ENCODE assay signal across 11 cellular contexts in genomic region chr22:27372969-27373670, GRCh38.
DNase-seq lines count a peak whose midpoint lies in the region; ATAC-seq and TF ChIP-seq lines count a peak whose summit lies in the region.
"Had no signal": no experiment of that assay in that cellular context is flagged by ENCODE, and none has a peak within 500 bp of the region (broad histone marks: within the 10 kb centered on the region; RNA-seq: fewer than 3 reads in every experiment).

No MANE protein-coding gene starts in this region.

- no peak for ATAC-seq in GM19455 (IDR thresholded peaks at IDR 0.05; ENCODE audit: unreplicated experiment)
- ATAC-seq in HG03097 (IDR thresholded peaks at IDR 0.05; ENCODE audit: low FRiP score, unreplicated experiment): no peak
- no peak for ATAC-seq in GM18511 (IDR thresholded peaks at IDR 0.05; ENCODE audit: unreplicated experiment)
- ATAC-seq: psoas muscle had no signal

- intact Hi-C loops in OCI-LY7 (cut with micrococcal nuclease; ENCODE audit: unreplicated experiment) (loop anchor here (10.0 kb wide), 1 partner anchor 698 kb away; no protein-coding TSS in a partner anchor), sigmoid colon (cut with DNase I) (no loop called here)

- POLR2A ChIA-PET in OCI-LY7 (lab: Charles Lee): interaction anchor here (0.6 to 1.4 kb wide), 2 partner anchors 16 to 849 kb away, joined by 3 read pairs; no protein-coding TSS in a partner anchor

- no peak for TF ChIP-seq EP300 in sigmoid colon (IDR thresholded peaks at IDR 0.05)

- H3K9me2 ChIP-seq in OCI-LY7 (ENCODE audit: insufficient read depth, low read length): no peaks in the 10 kb centered on the region
- no peaks in the 10 kb centered on the region for H3K9me2 ChIP-seq in hepatocyte (replicated peaks; ENCODE audit: insufficient read depth)

- H3K4me1 ChIP-seq in OCI-LY7 (ENCODE audit: insufficient read depth, low read length, poor library complexity, severe bottlenecking) (peaks cover 60% of the 10 kb centered on the region), hepatocyte (ENCODE audit: insufficient read depth) (no peaks in the 10 kb centered on the region), rectal smooth muscle tissue (ENCODE audit: control insufficient read depth, insufficient read depth, low read length) (no peaks in the 10 kb centered on the region), sigmoid colon (no peaks in the 10 kb centered on the region)
- H3K4me1 ChIP-seq: psoas muscle had no signal

- TF ChIP-seq POLR2A in sigmoid colon (IDR thresholded peaks at IDR 0.05): no peak

- DNase-seq in HT-29 (ENCODE audit: low spot score) (peak; percentile 75), OCI-LY7 (ENCODE audit: low spot score) (peak; percentile 80), hepatocyte (ENCODE audit: low spot score) (peak; percentile 91), sigmoid colon (no peak)
- DNase-seq: activated CD4-positive, alpha-beta memory T cell treated with anti-CD3 and anti-CD28 coated beads for 36 hours; NCI-H1092 treated with DMSO at 0.1 percent for 48 hours; psoas muscle had no signal

- H3K27ac ChIP-seq in OCI-LY7 (ENCODE audit: low read depth, low read length, poor library complexity, severe bottlenecking) (peak overlapping the region; percentile 49), hepatocyte (no peak overlapping the region), rectal smooth muscle tissue (ENCODE audit: low read depth, low read length) (no peak overlapping the region), sigmoid colon (no peak overlapping the region)
- H3K27ac ChIP-seq: psoas muscle had no signal

- 34% methylated on average over 10 of the region's 10 CpGs for WGBS in hepatocyte (ENCODE audit: low lambda C conversion rate, missing lambda C conversion rate)
- 32 to 64% methylated on average over 10 of the region's 10 CpGs for WGBS in sigmoid colon, 2 donors

- H3K36me3 ChIP-seq in OCI-LY7 (ENCODE audit: insufficient read depth, low read length): no peaks in the 10 kb centered on the region; the same call in 1 of the 2 replicates
- no peaks in the 10 kb centered on the region for H3K36me3 ChIP-seq in hepatocyte (replicated peaks; ENCODE audit: insufficient read depth, low read depth)
- H3K36me3 ChIP-seq in rectal smooth muscle tissue (ENCODE audit: control insufficient read depth, insufficient read depth, low read length): no peaks in the 10 kb centered on the region
- no peaks in the 10 kb centered on the region for H3K36me3 ChIP-seq in sigmoid colon

- H3K4me2 ChIP-seq in OCI-LY7 (ENCODE audit: low read length) (peak overlapping the region; percentile 69), hepatocyte (peak overlapping the region; percentile 63)

- H3K79me2 ChIP-seq in OCI-LY7 (ENCODE audit: insufficient read depth, low read depth, low read length): no peaks in the 10 kb centered on the region
- H3K79me2 ChIP-seq in hepatocyte: no peaks in the 10 kb centered on the region

- H4K20me1 ChIP-seq in OCI-LY7 (ENCODE audit: insufficient read depth, low read length): no peaks in the 10 kb centered on the region
- H4K20me1 ChIP-seq in hepatocyte (ENCODE audit: insufficient read depth, poor library complexity, severe bottlenecking): no peaks in the 10 kb centered on the region

- TF ChIP-seq CTCF in OCI-LY7 (conservative IDR thresholded peaks at IDR 0.05; ENCODE audit: low read length) (no peak), hepatocyte (IDR thresholded peaks at IDR 0.05; ENCODE audit: poor library complexity) (no peak), sigmoid colon (IDR thresholded peaks at IDR 0.05) (no peak)

- CTCF ChIA-PET in OCI-LY7 (lab: Charles Lee; ENCODE audit: unreplicated experiment): no interaction called here

- peak overlapping the region; percentile 69; the same call in 1 of the 2 replicates for H2AFZ ChIP-seq in OCI-LY7 (ENCODE audit: low read length)
- peak overlapping the region; percentile 59 for H2AFZ ChIP-seq in hepatocyte

- no peak overlapping the region for H3K9ac ChIP-seq in rectal smooth muscle tissue (ENCODE audit: low read length)

- BruUV-seq in OCI-LY7 (replicated peaks; lab: Mats Ljungman, UMichigan): no TSS peak

- H3K27me3 ChIP-seq in hepatocyte (no peaks in the 10 kb centered on the region), rectal smooth muscle tissue (ENCODE audit: control insufficient read depth, insufficient read depth, low read length) (no peaks in the 10 kb centered on the region), sigmoid colon (peaks cover 0 to 16% (median 6%) of the 10 kb centered on the region in 3 donors)

- peak overlapping the region; percentile 55 for H3K4me3 ChIP-seq in OCI-LY7 (ENCODE audit: low read depth, low read length, poor library complexity, severe bottlenecking)
- H3K4me3 ChIP-seq in hepatocyte: no peak overlapping the region
- H3K4me3 ChIP-seq in rectal smooth muscle tissue (ENCODE audit: low read length): peak overlapping the region; percentile 4
- no peak overlapping the region for H3K4me3 ChIP-seq in sigmoid colon
- H3K4me3 ChIP-seq: psoas muscle had no signal

- H3K9me3 ChIP-seq in OCI-LY7 (ENCODE audit: low read length): peaks cover 6% of the 10 kb centered on the region; the same call in 1 of the 2 replicates
- no peaks in the 10 kb centered on the region for H3K9me3 ChIP-seq in hepatocyte (ENCODE audit: low read depth)
- H3K9me3 ChIP-seq in sigmoid colon: no peaks in the 10 kb centered on the region
- H3K9me3 ChIP-seq: psoas muscle had no signal

Comparison
In these comparisons a context has a peak if more than half of its experiments do, and no peak if none do; other contexts are left out.
1. H3K4me3 ChIP-seq: peak in OCI-LY7 (single experiment) and rectal smooth muscle tissue (single experiment); none in hepatocyte (single experiment) and sigmoid colon (0 of 4).